In the genomic region with DNA sequence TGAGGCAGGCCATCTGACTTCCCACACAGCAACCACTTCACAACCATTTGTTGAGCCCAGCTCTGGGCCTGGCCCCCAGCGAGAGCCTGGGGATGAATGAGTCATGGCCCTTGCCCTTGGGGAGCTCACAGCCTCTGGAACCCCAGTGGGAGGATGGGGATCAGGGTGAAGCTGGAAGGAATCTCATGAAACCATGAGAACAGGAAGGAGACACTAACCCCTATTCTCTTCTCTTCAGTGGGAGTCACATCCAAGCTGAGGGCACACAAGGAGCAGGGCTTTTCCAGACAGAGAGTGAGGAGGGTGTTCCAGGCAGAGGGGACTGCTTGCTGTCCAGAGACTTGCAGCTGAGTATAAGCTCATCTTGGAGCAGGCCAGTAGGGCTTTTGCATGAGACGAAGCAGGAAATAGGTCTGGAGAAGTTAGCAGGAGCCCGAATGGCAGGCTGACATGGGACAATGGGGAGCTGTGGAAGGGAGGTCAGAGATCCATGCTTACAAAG, we compare ENCODE assay signal across 14 cellular contexts. TPM values are rescaled to one million over a fixed set of nuclear protein-coding genes. Genes with fewer than 3 reads are reported as not detected.
DNase-seq lines count a peak whose midpoint lies in the region; ATAC-seq and TF ChIP-seq lines count a peak whose summit lies in the region.
"Had no signal": no experiment of that assay in that cellular context is flagged by ENCODE, and none has a peak within 500 bp of the region (broad histone marks: within the 10 kb centered on the region; RNA-seq: fewer than 3 reads in every experiment).

No MANE protein-coding gene starts in this region.

- POLR2A ChIA-PET in activated CD8-positive, alpha-beta T cell treated with anti-CD3 and anti-CD28 coated beads, Interleukin-2, amount 10 ng/mL, durations not matched to agents 7 days and 5 days (lab: Charles Lee) = no interaction called here

- H2AFZ ChIP-seq in GM23338 = 0 out of 2 replicates have a peak overlapping the region, but pooled peaks have one; percentile 72
- no peak overlapping the region for H2AFZ ChIP-seq in osteoblast (ENCODE audit: low read length)

- H3K4me1 ChIP-seq in GM23338 (ENCODE audit: insufficient read depth) (peaks cover 18% of the 10 kb centered on the region; the same call in 1 of the 2 replicates), osteoblast (ENCODE audit: insufficient read depth, low read length) (peaks cover 63% of the 10 kb centered on the region)

- CTCF ChIA-PET in activated CD8-positive, alpha-beta T cell treated with anti-CD3 and anti-CD28 coated beads, Interleukin-2, amount 10 ng/mL, durations not matched to agents 7 days and 5 days (lab: Charles Lee) = interaction anchor here (1.5 to 2.7 kb wide), 4 partner anchors 9 to 15 kb away, joined by 11 to 19 read pairs (median 13); no protein-coding TSS in a partner anchor

- H3K9me3 Mint-ChIP-seq in GM23338 (peaks cover 19% of the 10 kb centered on the region; the same call in 2 of the 3 replicates), endothelial cell (ENCODE audit: unreplicated experiment) (no peaks in the 10 kb centered on the region)
- no peaks in the 10 kb centered on the region for H3K9me3 Mint-ChIP-seq in activated CD8-positive, alpha-beta T cell treated with anti-CD3 and anti-CD28 coated beads, Interleukin-2, amount 10 ng/mL, durations not matched to agents 7 days and 5 days (ENCODE audit: insufficient read depth)

- H4K20me1 ChIP-seq in GM23338 (replicated peaks; ENCODE audit: insufficient read depth) (no peaks in the 10 kb centered on the region), osteoblast (ENCODE audit: insufficient read depth, low read length) (peaks cover 20% of the 10 kb centered on the region)

- TF ChIP-seq CTCF in GM23338 (conservative IDR thresholded peaks at IDR 0.05; ENCODE audit: low read depth in 2 of 2) = no peak
- TF ChIP-seq CTCF in coronary artery (IDR thresholded peaks at IDR 0.05) = no peak
- TF ChIP-seq CTCF in osteoblast (IDR thresholded peaks at IDR 0.05; ENCODE audit: extremely low read depth, low read depth, low read length) = no peak
- TF ChIP-seq CTCF in endothelial cell (IDR thresholded peaks at IDR 0.05; ENCODE audit: unreplicated experiment) = no peak

- H3K27ac Mint-ChIP-seq in GM23338 = no peak overlapping the region
- no peak overlapping the region for H3K27ac Mint-ChIP-seq in activated CD8-positive, alpha-beta T cell treated with anti-CD3 and anti-CD28 coated beads, Interleukin-2, amount 10 ng/mL, durations not matched to agents 7 days and 5 days
- H3K27ac Mint-ChIP-seq in endothelial cell (ENCODE audit: unreplicated experiment) = no peak overlapping the region

- ATAC-seq in GM23338 (no peak), HG03135 (IDR thresholded peaks at IDR 0.05; ENCODE audit: unreplicated experiment) (no peak)
- ATAC-seq in activated CD8-positive, alpha-beta T cell treated with anti-CD3 and anti-CD28 coated beads, Interleukin-2, amount 10 ng/mL, durations not matched to agents 7 days and 5 days = no peak
- ATAC-seq: sciatic nerve had no signal

- H3K36me3 ChIP-seq in GM23338 (ENCODE audit: insufficient read depth) = no peaks in the 10 kb centered on the region
- no peaks in the 10 kb centered on the region for H3K36me3 ChIP-seq in osteoblast (ENCODE audit: insufficient read depth, low read length)
- H3K36me3 ChIP-seq: suprapubic skin had no signal

- H3K27me3 Mint-ChIP-seq in GM23338 (ENCODE audit: insufficient read depth, low read depth, poor library complexity) (peaks cover 16% of the 10 kb centered on the region), endothelial cell (ENCODE audit: unreplicated experiment) (no peaks in the 10 kb centered on the region)
- no peaks in the 10 kb centered on the region for H3K27me3 Mint-ChIP-seq in activated CD8-positive, alpha-beta T cell treated with anti-CD3 and anti-CD28 coated beads, Interleukin-2, amount 10 ng/mL, durations not matched to agents 7 days and 5 days (ENCODE audit: low read depth)

- DNase-seq in GM23338 (ENCODE audit: low spot score) (no peak), OCI-M1 (lab: John Stamatoyannopoulos, UW) (peak; percentile 15), coronary artery (ENCODE audit: low spot score) (no peak), osteoblast (ENCODE audit: insufficient read length, low spot score, missing footprints) (peak; percentile 91), endothelial cell (ENCODE audit: low spot score) (no peak), OCI-M2 (lab: John Stamatoyannopoulos, UW; ENCODE audit: unreplicated experiment) (no peak)
- DNase-seq in activated CD8-positive, alpha-beta T cell treated with anti-CD3 and anti-CD28 coated beads, Interleukin-2, amount 10 ng/mL, durations not matched to agents 7 days and 5 days = no peak
- DNase-seq: amygdala, Calu3, NCI-H446 had no signal

- H3F3A ChIP-seq in GM23338 (replicated peaks; ENCODE audit: low read depth) = 0 out of 2 replicates have a peak, but pooled peaks cover 4% of the 10 kb centered on the region

- no peak overlapping the region for H3K4me3 ChIP-seq in GM23338
- no peak overlapping the region for H3K4me3 ChIP-seq in coronary artery
- H3K4me3 ChIP-seq in osteoblast (ENCODE audit: insufficient read depth, low read length) = no peak overlapping the region
- H3K4me3 ChIP-seq: suprapubic skin had no signal

- H3K9me2 ChIP-seq in GM23338 (ENCODE audit: insufficient read depth) = peaks cover 5% of the 10 kb centered on the region; the same call in 1 of the 2 replicates

- no peak overlapping the region; the same call in 2 of the 3 replicates for H3K4me3 Mint-ChIP-seq in GM23338
- H3K4me3 Mint-ChIP-seq in activated CD8-positive, alpha-beta T cell treated with anti-CD3 and anti-CD28 coated beads, Interleukin-2, amount 10 ng/mL, durations not matched to agents 7 days and 5 days = no peak overlapping the region
- H3K4me3 Mint-ChIP-seq in endothelial cell (ENCODE audit: unreplicated experiment) = no peak overlapping the region

- H3K36me3 Mint-ChIP-seq in GM23338 (ENCODE audit: low read depth) (no peaks in the 10 kb centered on the region), endothelial cell (ENCODE audit: low read depth, unreplicated experiment) (no peaks in the 10 kb centered on the region)
- H3K36me3 Mint-ChIP-seq in activated CD8-positive, alpha-beta T cell treated with anti-CD3 and anti-CD28 coated beads, Interleukin-2, amount 10 ng/mL, durations not matched to agents 7 days and 5 days (ENCODE audit: low read depth) = no peaks in the 10 kb centered on the region

- no peak overlapping the region for H3K27ac ChIP-seq in GM23338 (ENCODE audit: low read depth)
- peak overlapping the region; percentile 40 to 95 for H3K27ac ChIP-seq in coronary artery
- no peak overlapping the region for H3K27ac ChIP-seq in osteoblast (ENCODE audit: low read depth, low read length)
- H3K27ac ChIP-seq: suprapubic skin had no signal

- H3K27me3 ChIP-seq in GM23338 (ENCODE audit: insufficient read depth) (no peaks in the 10 kb centered on the region), osteoblast (ENCODE audit: insufficient read depth, low read length) (peaks cover 3% of the 10 kb centered on the region)
- H3K27me3 ChIP-seq: suprapubic skin had no signal

- H3K4me2 ChIP-seq in GM23338 (no peak overlapping the region), osteoblast (ENCODE audit: insufficient read depth, low read length) (peak overlapping the region; percentile 28)

- no peaks in the 10 kb centered on the region for H3K79me2 ChIP-seq in GM23338 (replicated peaks; ENCODE audit: insufficient read depth)
- no peaks in the 10 kb centered on the region for H3K79me2 ChIP-seq in osteoblast (ENCODE audit: insufficient read depth, low read length)

- H3K9me3 ChIP-seq in osteoblast (ENCODE audit: low read depth, low read length) = no peaks in the 10 kb centered on the region
- H3K9me3 ChIP-seq: suprapubic skin had no signal

- H3K4me1 Mint-ChIP-seq in GM23338 = peaks cover 22% of the 10 kb centered on the region
- H3K4me1 Mint-ChIP-seq in activated CD8-positive, alpha-beta T cell treated with anti-CD3 and anti-CD28 coated beads, Interleukin-2, amount 10 ng/mL, durations not matched to agents 7 days and 5 days (ENCODE audit: low read depth) = peaks cover 23% of the 10 kb centered on the region
- H3K4me1 Mint-ChIP-seq in endothelial cell (ENCODE audit: unreplicated experiment) = peaks cover 21% of the 10 kb centered on the region

RNA-seq across cellular contexts. Expression of gene FOXS1, which starts 7.5 kb away (rescaled TPM):
- total RNA-seq in GM23338 (2014; rRNA removed; shearing (Covaris generic)) = not detected in 2 replicates
- 0.26 TPM in 1 of 2 replicates, not detected in the other for polyA plus RNA-seq in GM23338 (2016; fragmentation: Nextera tagmentation; extraction: Ambion mirVana)
- total RNA-seq in osteoblast (under 0.01 and 0.36 TPM in 2 replicates), endothelial cell (ENCODE audit: unreplicated experiment) (9.6 TPM)
- not detected for total RNA-seq in activated CD8-positive, alpha-beta T cell treated with anti-CD3 and anti-CD28 coated beads, Interleukin-2, amount 10 ng/mL, durations not matched to agents 7 days and 5 days
- total RNA-seq: Calu3, suprapubic skin had no signal

RNA-seq across cellular contexts. Expression of gene MYLK2, which starts 18.8 kb away (rescaled TPM):
- total RNA-seq in GM23338 (2014; rRNA removed; shearing (Covaris generic)) = 0.28 TPM in 1 of 2 replicates, not detected in the other
- 0.21 and 0.23 TPM in 2 replicates for polyA plus RNA-seq in GM23338 (2016; fragmentation: Nextera tagmentation; extraction: Ambion mirVana)
- total RNA-seq in osteoblast (under 0.01 and 0.36 TPM in 2 replicates), endothelial cell (ENCODE audit: unreplicated experiment) (1.7 TPM)
- under 1 TPM; 0.66 to 0.89 TPM for total RNA-seq in activated CD8-positive, alpha-beta T cell treated with anti-CD3 and anti-CD28 coated beads, Interleukin-2, amount 10 ng/mL, durations not matched to agents 7 days and 5 days
- total RNA-seq: mucosa of gallbladder, suprapubic skin had no signal

RNA-seq across cellular contexts. Expression of gene DUSP15, which starts 32.4 kb away (rescaled TPM):
- total RNA-seq in GM23338 (2014; rRNA removed; shearing (Covaris generic)) = 2.8 and 5.9 TPM in 2 replicates
- 0.61 and 0.99 TPM in 2 replicates for polyA plus RNA-seq in GM23338 (2016; fragmentation: Nextera tagmentation; extraction: Ambion mirVana)
- 1.2 and 1.4 TPM in 2 replicates for total RNA-seq in osteoblast
- total RNA-seq in activated CD8-positive, alpha-beta T cell treated with anti-CD3 and anti-CD28 coated beads, Interleukin-2, amount 10 ng/mL, durations not matched to agents 7 days and 5 days = not detected
- total RNA-seq in endothelial cell (ENCODE audit: unreplicated experiment) = 2.1 TPM
- total RNA-seq: Calu3 had no signal

RNA-seq across cellular contexts. Expression of gene TTLL9, which starts 32.5 kb away (rescaled TPM):
- 0.39 TPM in 1 of 2 replicates, not detected in the other for total RNA-seq in GM23338 (2014; rRNA removed; shearing (Covaris generic))
- not detected in 2 replicates for polyA plus RNA-seq in GM23338 (2016; fragmentation: Nextera tagmentation; extraction: Ambion mirVana)
- total RNA-seq in osteoblast (0.59 and 0.72 TPM in 2 replicates), endothelial cell (ENCODE audit: unreplicated experiment) (0.46 TPM)
- total RNA-seq in activated CD8-positive, alpha-beta T cell treated with anti-CD3 and anti-CD28 coated beads, Interleukin-2, amount 10 ng/mL, durations not matched to agents 7 days and 5 days = not detected
- total RNA-seq: Calu3 had no signal

Comparison
In these comparisons a context has a peak if more than half of its experiments do, and no peak if none do; other contexts are left out.
1. DNase-seq: peak in OCI-M1 (single experiment) and osteoblast (single experiment); none in GM23338 (single experiment), coronary artery (single experiment), activated CD8-positive, alpha-beta T cell treated with anti-CD3 and anti-CD28 coated beads, Interleukin-2, amount 10 ng/mL, durations not matched to agents 7 days and 5 days (single experiment), endothelial cell (single experiment) and OCI-M2 (single experiment).
2. H3K27ac ChIP-seq: peak in coronary artery (2 of 2); none in GM23338 (single experiment) and osteoblast (single experiment).